Comparison of ENCODE assay signal across 25 cellular contexts in the genomic region with DNA sequence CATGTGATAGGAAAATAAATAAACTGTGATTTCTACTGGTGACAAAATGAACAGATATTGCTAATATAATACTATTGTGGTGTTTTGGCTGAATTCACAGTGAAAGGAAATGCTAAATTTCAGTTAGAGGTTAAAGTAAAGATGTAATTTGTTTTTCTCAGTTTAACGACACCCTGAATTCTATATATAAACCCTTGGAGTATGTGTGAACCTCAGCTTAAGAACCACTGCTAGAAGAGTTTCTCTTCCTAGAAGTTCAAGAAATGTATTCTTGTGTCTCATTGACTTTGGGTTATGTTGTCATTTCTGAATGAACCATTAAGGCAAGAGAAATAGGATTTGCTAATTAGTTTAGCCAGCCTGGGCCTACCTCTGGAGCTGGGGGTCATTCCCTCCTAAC. TPM values are rescaled to one million over a fixed set of nuclear protein-coding genes. Genes with fewer than 3 reads are reported as not detected.
DNase-seq lines count a peak whose midpoint lies in the region; ATAC-seq, FAIRE-seq and TF ChIP-seq lines count a peak whose summit lies in the region.
"Had no signal": no experiment of that assay in that cellular context is flagged by ENCODE, and none has a peak within 500 bp of the region (broad histone marks: within the 10 kb centered on the region; RNA-seq: fewer than 3 reads in every experiment).

No MANE protein-coding gene starts in this region.

- H3K27ac ChIP-seq in psoas muscle (peak overlapping the region; percentile 37), substantia nigra (ENCODE audit: low read depth, low read length, poor library complexity, severe bottlenecking) (no peak overlapping the region)
- H3K27ac ChIP-seq: foreskin keratinocyte, hepatocyte, ovary, right lobe of liver, VCaP had no signal

- H3K4me1 Mint-ChIP-seq in WTC11: peaks cover 9% of the 10 kb centered on the region

- 41 to 77% (median 47%) methylated on average over 1 of the region's 1 CpG for WGBS in psoas muscle, 3 donors

- FAIRE-seq in GM12892 (lab: Jason Lieb, UNC): peak; percentile 54
- FAIRE-seq in HTR-8/SVneo (lab: Jason Lieb, UNC): peak; percentile 57
- FAIRE-seq: GM12891 had no signal

- H3K9me3 Mint-ChIP-seq in WTC11: 0 out of 2 replicates have a peak, but pooled peaks cover 3% of the 10 kb centered on the region
- H3K9me3 Mint-ChIP-seq: activated naive CD8-positive, alpha-beta T cell treated with anti-CD3 and anti-CD28 coated beads, Interleukin-2, amount 50 U/mL, for 24 hours; CD4-positive, alpha-beta T cell; naive thymus-derived CD8-positive, alpha-beta T cell; T-helper 1 cell treated with Interleukin-12 subunit alpha and Interleukin-12 subunit beta and Interleukin-4 antibody, amounts not matched to agents 30 μg/mL and 1 μg/mL, for 36 hours had no signal

- ATAC-seq in GM21381 (IDR thresholded peaks at IDR 0.05; ENCODE audit: unreplicated experiment) (peak; percentile 46), psoas muscle (no peak), WTC11 (no peak), left lobe of liver (no peak)
- ATAC-seq: activated naive CD8-positive, alpha-beta T cell treated with anti-CD3 and anti-CD28 coated beads, Interleukin-2, amount 50 U/mL, for 24 hours; foreskin keratinocyte; left ventricle myocardium superior; naive thymus-derived CD8-positive, alpha-beta T cell; right lobe of liver had no signal

- no peak overlapping the region for H3K27ac Mint-ChIP-seq in WTC11
- H3K27ac Mint-ChIP-seq: activated naive CD8-positive, alpha-beta T cell treated with anti-CD3 and anti-CD28 coated beads, Interleukin-2, amount 50 U/mL, for 24 hours; CD4-positive, alpha-beta T cell; mesothelial cell of epicardium; T-helper 1 cell treated with Interleukin-12 subunit alpha and Interleukin-12 subunit beta and Interleukin-4 antibody, amounts not matched to agents 30 μg/mL and 1 μg/mL, for 36 hours had no signal

- no peak for TF ChIP-seq CTCF in psoas muscle (IDR thresholded peaks at IDR 0.05)
- TF ChIP-seq CTCF in WTC11 (IDR thresholded peaks at IDR 0.05): no peak

- POLR2A ChIA-PET in WTC11 (lab: Charles Lee): no interaction called here

- H3K4me3 ChIP-seq in psoas muscle: no peak overlapping the region
- H3K4me3 ChIP-seq: hepatocyte, ovary, right lobe of liver had no signal

- no peaks in the 10 kb centered on the region for H3K27me3 Mint-ChIP-seq in WTC11 (ENCODE audit: low read depth)
- H3K27me3 Mint-ChIP-seq: activated naive CD8-positive, alpha-beta T cell treated with anti-CD3 and anti-CD28 coated beads, Interleukin-2, amount 50 U/mL, for 24 hours; CD4-positive, alpha-beta T cell; naive thymus-derived CD8-positive, alpha-beta T cell had no signal

- no peak for TF ChIP-seq POLR2A in GM12892 (IDR thresholded peaks at IDR 0.05; ENCODE audit: low read depth, low read length)

- no peaks in the 10 kb centered on the region; the same call in 1 of the 2 replicates for H3K36me3 Mint-ChIP-seq in WTC11

- intact Hi-C loops in psoas muscle (cut with DNase I): loop anchor here (5.0 to 10.0 kb wide), 2 partner anchors 33 to 305 kb away; a partner anchor contains a TSS

- H3K9me3 ChIP-seq in psoas muscle: no peaks in the 10 kb centered on the region
- H3K9me3 ChIP-seq: ovary, right lobe of liver had no signal

- no peak overlapping the region for H3K4me3 Mint-ChIP-seq in WTC11
- H3K4me3 Mint-ChIP-seq: activated naive CD8-positive, alpha-beta T cell treated with anti-CD3 and anti-CD28 coated beads, Interleukin-2, amount 50 U/mL, for 24 hours; CD4-positive, alpha-beta T cell; mesothelial cell of epicardium; naive thymus-derived CD8-positive, alpha-beta T cell; T-helper 1 cell treated with Interleukin-12 subunit alpha and Interleukin-12 subunit beta and Interleukin-4 antibody, amounts not matched to agents 30 μg/mL and 1 μg/mL, for 36 hours had no signal

- H3K27me3 ChIP-seq in psoas muscle (ENCODE audit: insufficient read depth in 3 of 3, low read length in 2 of 3): no peaks in the 10 kb centered on the region
- H3K27me3 ChIP-seq: foreskin keratinocyte, hepatocyte, ovary, right lobe of liver had no signal

- DNase-seq in GM12892 (ENCODE audit: insufficient read length) (no peak), HTR-8/SVneo (ENCODE audit: insufficient read length, low spot score) (no peak), psoas muscle (no peak), WTC11 (ENCODE audit: low spot score) (no peak), left lobe of liver (ENCODE audit: low spot score) (no peak), substantia nigra (lab: John Stamatoyannopoulos, UW) (no peak)
- DNase-seq: activated CD4-positive, alpha-beta T cell treated with anti-CD3 and anti-CD28 coated beads, Interleukin-2, amount 50 U/mL, for 48 hours; activated effector memory CD4-positive, alpha-beta T cell treated with Interleukin-2 at 50 U/mL for 16 hours; activated naive CD8-positive, alpha-beta T cell treated with anti-CD3 and anti-CD28 coated beads, Interleukin-2, amount 50 U/mL, for 24 hours; CD4-positive, alpha-beta T cell; foreskin keratinocyte; GDM1; IMR-90; left ventricle myocardium superior; naive thymus-derived CD8-positive, alpha-beta T cell; NCI-H1436 treated with DMSO at 0.1 percent for 48 hours; NCI-H524; ovary; right lobe of liver had no signal

- peaks cover 0 to 3% of the 10 kb centered on the region in 2 donors for H3K36me3 ChIP-seq in psoas muscle (ENCODE audit: insufficient read depth in 1 of 2, low read depth in 1 of 2)
- H3K36me3 ChIP-seq: ovary, right lobe of liver had no signal

- CTCF ChIA-PET in WTC11 (lab: Charles Lee): interaction anchor here (0.6 kb wide), 1 partner anchor 103 kb away, joined by 5 read pairs; no protein-coding TSS in a partner anchor

- peaks cover 54% of the 10 kb centered on the region for H3K4me1 ChIP-seq in psoas muscle

TF ChIP-seq in WTC11, 78 proteins besides CTCF, POLR2A, EP300 and RAD21:
- TF ChIP-seq, protein P1, sequence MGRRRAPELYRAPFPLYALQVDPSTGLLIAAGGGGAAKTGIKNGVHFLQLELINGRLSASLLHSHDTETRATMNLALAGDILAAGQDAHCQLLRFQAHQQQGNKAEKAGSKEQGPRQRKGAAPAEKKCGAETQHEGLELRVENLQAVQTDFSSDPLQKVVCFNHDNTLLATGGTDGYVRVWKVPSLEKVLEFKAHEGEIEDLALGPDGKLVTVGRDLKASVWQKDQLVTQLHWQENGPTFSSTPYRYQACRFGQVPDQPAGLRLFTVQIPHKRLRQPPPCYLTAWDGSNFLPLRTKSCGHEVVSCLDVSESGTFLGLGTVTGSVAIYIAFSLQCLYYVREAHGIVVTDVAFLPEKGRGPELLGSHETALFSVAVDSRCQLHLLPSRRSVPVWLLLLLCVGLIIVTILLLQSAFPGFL (CRISPR knock-in tag; IDR thresholded peaks at IDR 0.05; ENCODE audit: borderline replicate concordance): no peak
- no peak for TF ChIP-seq KAT7 (CRISPR knock-in tag; IDR thresholded peaks at IDR 0.05; ENCODE audit: borderline replicate concordance)

RNA-seq across cellular contexts. Expression of a gene that starts 8.2 kb away (rescaled TPM):
- polyA plus RNA-seq in GM12892 (2012; ENCODE audit: missing spikeins): 15.1 TPM
- total RNA-seq in psoas muscle (10 to 100 TPM; 22.6 to 57.4 (median 31.0) TPM), WTC11 (2021) (13.5 to 14.2 TPM (median 13.9 TPM) in 3 replicates), left lobe of liver (5.8 TPM)
- polyA plus RNA-seq in psoas muscle: 10 to 100 TPM in 2 of 3 donors, 1 to 10 TPM in 1; 6.1 to 25.8 (median 23.3) TPM
